18 cellular contexts compared by ENCODE assay signal in genomic region chr11:2912038-2912410, GRCh38. TPM values are rescaled to one million over a fixed set of nuclear protein-coding genes. Genes with fewer than 3 reads are reported as not detected.
DNase-seq lines count a peak whose midpoint lies in the region; FAIRE-seq and TF ChIP-seq lines count a peak whose summit lies in the region.
"Had no signal": no experiment of that assay in that cellular context is flagged by ENCODE, and none has a peak within 500 bp of the region (broad histone marks: within the 10 kb centered on the region; RNA-seq: fewer than 3 reads in every experiment).

No MANE protein-coding gene starts in this region.

- H3K9me3 ChIP-seq in H1 (ENCODE audit: insufficient read depth in 2 of 2, low read depth in 1 of 2, low read length in 1 of 2) (no peaks in the 10 kb centered on the region), neural progenitor cell (ENCODE audit: low read depth) (no peaks in the 10 kb centered on the region), vagina (no peaks in the 10 kb centered on the region)
- H3K9me3 ChIP-seq: MG63, right atrium auricular region had no signal

- no peak for TF ChIP-seq EP300 in H1 (IDR thresholded peaks at IDR 0.05; ENCODE audit: borderline replicate concordance in 1 of 2, low read depth in 2 of 2, low read length in 2 of 2)

- H3K27me3 Mint-ChIP-seq in neural progenitor cell (ENCODE audit: insufficient read depth, low read depth), result peaks cover 2% of the 10 kb centered on the region
- H3K27me3 Mint-ChIP-seq: activated naive CD8-positive, alpha-beta T cell; effector memory CD8-positive, alpha-beta T cell had no signal

- CTCF ChIA-PET in H1 (lab: Charles Lee; ENCODE audit: partially characterized antibody), result interaction anchor here (0.8 to 3.4 kb wide), 6 partner anchors 10 to 380 kb away, joined by 3 to 19 read pairs (median 4); partner anchors contain the start of gene CDKN1C

- H3K4me1 ChIP-seq in H1 (replicated peaks in 1 of 4; ENCODE audit: control insufficient read depth in 3 of 4, insufficient read depth in 4 of 4, low read length in 3 of 4), result peaks cover 0 to 19% (median 8%) of the 10 kb centered on the region in 4 experiments; a peak in 4 of 7 replicates
- no peaks in the 10 kb centered on the region for H3K4me1 ChIP-seq in neural progenitor cell
- peaks cover 42% of the 10 kb centered on the region for H3K4me1 ChIP-seq in vagina

- peak overlapping the region; percentile 8 for H3K4me3 Mint-ChIP-seq in neural progenitor cell
- H3K4me3 Mint-ChIP-seq: activated naive CD8-positive, alpha-beta T cell; activated T-cell treated with anti-CD3 and anti-CD28 coated beads, Interleukin-2, amount 50 U/mL, for 4 hours; effector memory CD8-positive, alpha-beta T cell had no signal

- H2BK120ac ChIP-seq in H1 (replicated peaks; ENCODE audit: low read depth, low read length), result no peak overlapping the region

- no peaks in the 10 kb centered on the region for H3K79me1 ChIP-seq in H1 (ENCODE audit: low read depth, low read length)

- H2BK12ac ChIP-seq in H1 (ENCODE audit: low read depth, low read length), result peak overlapping the region; percentile 29

- no peak overlapping the region for H3K18ac ChIP-seq in H1 (ENCODE audit: extremely low read depth, low read length)

- no peak overlapping the region for H2BK5ac ChIP-seq in H1 (ENCODE audit: low read depth, low read length)

- H4K5ac ChIP-seq in H1 (ENCODE audit: insufficient read length, low read depth, low read length), result no peak overlapping the region

- H3K27me3 ChIP-seq in H1 (replicated peaks in 1 of 4; ENCODE audit: control insufficient read depth in 3 of 4, extremely low read depth in 1 of 4, insufficient read depth in 3 of 4, low read length in 3 of 4) (no peaks in the 10 kb centered on the region), neural progenitor cell (no peaks in the 10 kb centered on the region), vagina (no peaks in the 10 kb centered on the region)
- H3K27me3 ChIP-seq: MG63, right atrium auricular region had no signal

- no peak overlapping the region for H3K4ac ChIP-seq in H1 (replicated peaks; ENCODE audit: insufficient read length, low read depth, low read length)

- FAIRE-seq in H1 (lab: Jason Lieb, UNC), result no peak

- H3K9ac ChIP-seq in H1 (replicated peaks in 1 of 4; ENCODE audit: extremely low read depth in 1 of 4, low read depth in 3 of 4, low read length in 3 of 4), result no peak overlapping the region
- H3K9ac ChIP-seq in neural progenitor cell, result no peak overlapping the region

- H2AFZ ChIP-seq in H1 (ENCODE audit: low read length) (no peak overlapping the region), neural progenitor cell (replicated peaks) (no peak overlapping the region)

- TF ChIP-seq POLR2A in H1 (IDR thresholded peaks at IDR 0.05; ENCODE audit: control extremely low read depth in 1 of 2, low read depth in 2 of 2, low read length in 2 of 2) (no peak), vagina (IDR thresholded peaks at IDR 0.05) (no peak)

- H3K9me3 Mint-ChIP-seq in neural progenitor cell, result no peaks in the 10 kb centered on the region
- H3K9me3 Mint-ChIP-seq: activated T-cell treated with anti-CD3 and anti-CD28 coated beads, Interleukin-2, amount 50 U/mL, for 4 hours; effector memory CD8-positive, alpha-beta T cell had no signal

- no peak overlapping the region for H4K91ac ChIP-seq in H1 (replicated peaks; ENCODE audit: insufficient read length, low read length)

- no peaks in the 10 kb centered on the region for H3K23me2 ChIP-seq in H1 (ENCODE audit: low read depth, low read length)

- H3K23ac ChIP-seq in H1 (ENCODE audit: insufficient read length), result no peak overlapping the region

- H3K36me3 ChIP-seq in H1 (ENCODE audit: control insufficient read depth in 2 of 4, insufficient read depth in 4 of 4, low read length in 3 of 4) (no peaks in the 10 kb centered on the region), neural progenitor cell (no peaks in the 10 kb centered on the region), vagina (no peaks in the 10 kb centered on the region)
- H3K36me3 ChIP-seq: cardiac muscle cell, MG63, right atrium auricular region had no signal

- H3F3A ChIP-seq in neural progenitor cell (ENCODE audit: low read depth), result no peaks in the 10 kb centered on the region

- H3K4me1 Mint-ChIP-seq in neural progenitor cell, result peaks cover 9% of the 10 kb centered on the region

- peak; percentile 25 for DNase-seq in DMS 273 (lab: John Stamatoyannopoulos, UW; ENCODE audit: unreplicated experiment)
- DNase-seq in DMS 273 treated with DMSO at 0.1 percent for 48 hours (lab: John Stamatoyannopoulos, UW), result no peak
- DNase-seq in H1 (ENCODE audit: low read depth in 1 of 2, low spot score in 2 of 2), result no peak
- DNase-seq in neural progenitor cell (ENCODE audit: low spot score), result no peak
- DNase-seq in vagina (ENCODE audit: extremely low spot score in 2 of 2), result no peak
- DNase-seq in stimulated activated CD4-positive, alpha-beta T cell treated with anti-CD3 and anti-CD28 coated beads, Interleukin-2, amount 100 ng/mL, for 24 hours, result no peak
- DNase-seq in dermis blood vessel endothelial cell, result no peak
- no peak for DNase-seq in NCI-H1092 treated with DMSO at 0.1 percent for 48 hours (lab: John Stamatoyannopoulos, UW)
- DNase-seq: activated CD4-positive, alpha-beta T cell treated with anti-CD3 and anti-CD28 coated beads, Interleukin-2, amount 50 U/mL, for 48 hours; activated T-cell treated with anti-CD3 and anti-CD28 coated beads, Interleukin-2, amount 50 U/mL, for 4 hours; effector memory CD8-positive, alpha-beta T cell; NCI-H526 treated with DMSO at 0.1 percent for 48 hours; substantia nigra had no signal

- H4K8ac ChIP-seq in H1 (ENCODE audit: extremely low read depth, insufficient read depth, low read length), result no peak overlapping the region; the same call in 1 of the 2 replicates

- H3K36me3 Mint-ChIP-seq in neural progenitor cell, result no peaks in the 10 kb centered on the region
- H3K36me3 Mint-ChIP-seq: activated naive CD8-positive, alpha-beta T cell had no signal

- TF ChIP-seq RAD21 in H1 (IDR thresholded peaks at IDR 0.05 in 1 of 2, conservative IDR thresholded peaks at IDR 0.05 in 1 of 2; ENCODE audit: low read depth in 2 of 2, low read length in 2 of 2), result no peak

- H3K4me3 ChIP-seq in H1 (ENCODE audit: extremely low read depth in 1 of 4, insufficient read depth in 2 of 4, low read depth in 3 of 4, low read length in 4 of 4), result no peak overlapping the region
- no peak overlapping the region for H3K4me3 ChIP-seq in neural progenitor cell
- H3K4me3 ChIP-seq in vagina, result no peak overlapping the region
- H3K4me3 ChIP-seq: cardiac muscle cell, lung, MG63, right atrium auricular region had no signal

- H3K56ac ChIP-seq in H1 (replicated peaks; ENCODE audit: insufficient read length, low read depth, low read length), result no peak overlapping the region

- TF ChIP-seq CTCF in H1 (IDR thresholded peaks at IDR 0.05; ENCODE audit: control extremely low read depth in 1 of 3, insufficient read depth in 1 of 3, low read depth in 1 of 3, low read length in 3 of 3) (no peak), neural progenitor cell (IDR thresholded peaks at IDR 0.05) (no peak), vagina (IDR thresholded peaks at IDR 0.05) (no peak)

- peak overlapping the region; percentile 53; the same call in 1 of the 2 replicates for H2AK5ac ChIP-seq in H1 (ENCODE audit: low read depth, low read length)

- POLR2A ChIA-PET in H1 (lab: Charles Lee; ENCODE audit: partially characterized antibody), result interaction anchor here (1.4 to 1.8 kb wide), 2 partner anchors 9 to 29 kb away, joined by 3 to 6 read pairs; a partner anchor contains a TSS

- H3K27ac ChIP-seq in H1 (ENCODE audit: low read depth, low read length), result no peak overlapping the region
- no peak overlapping the region for H3K27ac ChIP-seq in neural progenitor cell
- H3K27ac ChIP-seq in vagina, result peak overlapping the region; percentile 18
- H3K27ac ChIP-seq: cardiac muscle cell had no signal

- 0 out of 2 replicates have a peak overlapping the region, but pooled peaks have one; percentile 16 for H2BK15ac ChIP-seq in H1 (ENCODE audit: low read length)

- H3K79me2 ChIP-seq in H1 (ENCODE audit: control insufficient read depth in 1 of 2, insufficient read depth in 2 of 2, low read length in 2 of 2) (no peaks in the 10 kb centered on the region), neural progenitor cell (ENCODE audit: low read depth) (no peaks in the 10 kb centered on the region)

- no peak overlapping the region for H3K27ac Mint-ChIP-seq in neural progenitor cell
- H3K27ac Mint-ChIP-seq: activated naive CD8-positive, alpha-beta T cell had no signal

- no peak overlapping the region for H2BK20ac ChIP-seq in H1 (ENCODE audit: low read length)

- intact Hi-C loops in vagina (cut with DNase I), result no loop called here

- H3K4me2 ChIP-seq in H1 (ENCODE audit: insufficient read depth in 1 of 2, low read depth in 2 of 2, low read length in 2 of 2) (no peak overlapping the region), neural progenitor cell (no peak overlapping the region)

- H4K20me1 ChIP-seq in H1 (replicated peaks in 1 of 2; ENCODE audit: control insufficient read depth in 1 of 2, insufficient read depth in 2 of 2, low read length in 2 of 2) (peaks cover 0 to 4% of the 10 kb centered on the region in 2 experiments), neural progenitor cell (ENCODE audit: low read depth) (no peaks in the 10 kb centered on the region)

- no peak overlapping the region for H3K14ac ChIP-seq in H1 (ENCODE audit: insufficient read length)

- WGBS in H1 (ENCODE audit: extremely low coverage in 1 of 2, insufficient coverage in 1 of 2, insufficient read length in 1 of 2, insufficient replicate concordance in 2 of 2, low coverage in 1 of 2, low lambda C conversion rate in 2 of 2, missing lambda C conversion rate in 1 of 2), 2 experiments, result 86% methylated on average over 6 of the region's 6 CpGs; no CpG with 5 or more reads in 1 of the 2 experiments

RNA-seq across cellular contexts. Expression of gene PHLDA2, which starts 17.2 kb away (rescaled TPM):
- 5.2 and 5.4 TPM in 2 replicates for total RNA-seq in H1 (2021; fragmentation: NEBNext Ultra II Directional; extraction: Animal tissue kit (Norgen Biotek cat#: 25700))
- polyA plus RNA-seq in H1 (2011; rRNA removed), result 7.6 and 11.6 TPM in 2 replicates
- polyA plus RNA-seq in H1 (2011; cell fraction: cytosol; rRNA removed), result 5.3 TPM
- 8.3 TPM for polyA plus RNA-seq in H1 (2011; cell fraction: nucleus; rRNA removed)
- 3.0 to 7.5 TPM (median 5.8 TPM) in 4 replicates for polyA plus RNA-seq in H1 (2012, experiment 1 of 2)
- polyA plus RNA-seq in H1 (2012, experiment 2 of 2), result 6.4 TPM
- 15.6 TPM for polyA plus RNA-seq in H1 (2013, experiment 1 of 2)
- polyA plus RNA-seq in H1 (2013, experiment 2 of 2), result 14.7 TPM
- 0.24 TPM in 1 of 2 replicates, not detected in the other for polyA minus RNA-seq in H1 (2011; rRNA and poly(A)+ RNA removed)
- polyA minus RNA-seq in H1 (2011; cell fraction: cytosol; rRNA and poly(A)+ RNA removed), result 3.5 TPM
- 13.2 TPM for polyA minus RNA-seq in H1 (2011; cell fraction: nucleus; rRNA and poly(A)+ RNA removed)
- not detected in 2 replicates for total RNA-seq in neural progenitor cell (ENCODE audit: low replicate concordance)
- 43.5 TPM for total RNA-seq in vagina
- 0.51 and 1.5 TPM in 2 replicates for total RNA-seq in dermis blood vessel endothelial cell

RNA-seq across cellular contexts. Expression of gene CDKN1C, which starts 26.4 kb away (rescaled TPM):
- 12.8 and 16.2 TPM in 2 replicates for total RNA-seq in H1 (2021; fragmentation: NEBNext Ultra II Directional; extraction: Animal tissue kit (Norgen Biotek cat#: 25700))
- polyA plus RNA-seq in H1 (2011; rRNA removed), result 14.1 and 21.8 TPM in 2 replicates
- 13.5 TPM for polyA plus RNA-seq in H1 (2011; cell fraction: cytosol; rRNA removed)
- 19.1 TPM for polyA plus RNA-seq in H1 (2011; cell fraction: nucleus; rRNA removed)
- 5.5 to 12.0 TPM (median 10.3 TPM) in 4 replicates for polyA plus RNA-seq in H1 (2012, experiment 1 of 2)
- polyA plus RNA-seq in H1 (2012, experiment 2 of 2), result 12.8 TPM
- polyA plus RNA-seq in H1 (2013, experiment 1 of 2), result 12.8 TPM
- polyA plus RNA-seq in H1 (2013, experiment 2 of 2), result 10.8 TPM
- polyA minus RNA-seq in H1 (2011; rRNA and poly(A)+ RNA removed), result 1.7 and 2.9 TPM in 2 replicates
- polyA minus RNA-seq in H1 (2011; cell fraction: cytosol; rRNA and poly(A)+ RNA removed), result 16.9 TPM
- 23.8 TPM for polyA minus RNA-seq in H1 (2011; cell fraction: nucleus; rRNA and poly(A)+ RNA removed)
- total RNA-seq in neural progenitor cell (ENCODE audit: low replicate concordance) (47.8 and 49.3 TPM in 2 replicates), vagina (67.3 TPM), dermis blood vessel endothelial cell (37.2 and 53.8 TPM in 2 replicates)
